In genomic region chr2:72148975-72149555, GRCh38 we compare ENCODE assay signal across 8 cellular contexts. TPM values are rescaled to one million over a fixed set of nuclear protein-coding genes. Genes with fewer than 3 reads are reported as not detected.
DNase-seq lines count a peak whose midpoint lies in the region; ATAC-seq and TF ChIP-seq lines count a peak whose summit lies in the region.

No MANE protein-coding gene starts in this region.

- 1% methylated on average over 58 of the region's 58 CpGs for WGBS in thymus

- H3K27ac ChIP-seq in SK-N-MC (no peak overlapping the region), dorsolateral prefrontal cortex (peak overlapping the region in 5 of 59 donors; percentile 29 to 55 (median 39)), thymus (ENCODE audit: low read depth) (no peak overlapping the region)

- H3K4me3 ChIP-seq in SK-N-MC, result peak overlapping the region; percentile 81
- H3K4me3 ChIP-seq in dorsolateral prefrontal cortex, result peak overlapping the region; percentile 11 to 73 (median 57)
- H3K4me3 ChIP-seq in thymus (ENCODE audit: low read length), result peak overlapping the region; percentile 21

- intact Hi-C loops in dorsolateral prefrontal cortex (cut with DNase I), result loop anchor here (5.0 to 10.0 kb wide), 7 partner anchors 347 to 736 kb away; partner anchors contain the start of gene SPR (in 1 of the 2)

- no peaks in the 10 kb centered on the region for H3K36me3 ChIP-seq in SK-N-MC (ENCODE audit: insufficient read depth, low read length)
- no peaks in the 10 kb centered on the region for H3K36me3 ChIP-seq in thymus (ENCODE audit: control insufficient read depth, insufficient read depth)

- peak in 4 of 56 donors; percentile 2 to 41 (median 6) for TF ChIP-seq CTCF in dorsolateral prefrontal cortex (IDR thresholded peaks at IDR 0.05 in 54 of 56, conservative IDR thresholded peaks at IDR 0.05 in 2 of 56; ENCODE audit: low read depth in 1 of 56, partially characterized antibody in 56 of 56)

- peaks cover 3% of the 10 kb centered on the region for H3K4me1 ChIP-seq in thymus (ENCODE audit: control insufficient read depth, insufficient read depth, low read length)

- H3K27me3 ChIP-seq in dorsolateral prefrontal cortex (peaks cover 0 to 55% (median 31%) of the 10 kb centered on the region in 45 donors), thymus (ENCODE audit: control insufficient read depth, insufficient read depth) (peaks cover 70% of the 10 kb centered on the region)

- DNase-seq in NCI-H345 (lab: John Stamatoyannopoulos, UW), result peak; percentile 55
- DNase-seq in NCI-H345 treated with DMSO at 0.1 percent for 48 hours (lab: John Stamatoyannopoulos, UW; ENCODE audit: unreplicated experiment), result no peak
- no peak for DNase-seq in SK-N-MC (ENCODE audit: low read depth, low spot score)
- peak in 9 of 10 donors; percentile 29 to 58 (median 46) for DNase-seq in dorsolateral prefrontal cortex
- DNase-seq in medulla oblongata (ENCODE audit: extremely low spot score), result peak; percentile 56

- no peak overlapping the region for H3K9ac ChIP-seq in SK-N-MC (ENCODE audit: insufficient read length)

- ATAC-seq in HG03469 (IDR thresholded peaks at IDR 0.05; ENCODE audit: unreplicated experiment) (no peak), GM21515 (IDR thresholded peaks at IDR 0.05; ENCODE audit: unreplicated experiment) (no peak)

- no peaks in the 10 kb centered on the region for H3K9me3 ChIP-seq in SK-N-MC (ENCODE audit: low read depth, low read length)
- H3K9me3 ChIP-seq in thymus (ENCODE audit: control insufficient read depth), result peaks cover 9% of the 10 kb centered on the region

RNA-seq across cellular contexts. Expression of gene CYP26B1, which starts 1.4 kb away (rescaled TPM):
- 10 to 100 TPM in 113 of 120 experiments, 1 to 10 TPM in 7; 5.5 to 55.3 (median 18.2) TPM for total RNA-seq in dorsolateral prefrontal cortex
- polyA plus RNA-seq in thymus, result 5.6 TPM

Comparison
In these comparisons a context has a peak if more than half of its experiments do, and no peak if none do; other contexts are left out.
1. DNase-seq: peak in NCI-H345 (single experiment), dorsolateral prefrontal cortex (9 of 10) and medulla oblongata (single experiment); none in NCI-H345 treated with DMSO at 0.1 percent for 48 hours (single experiment) and SK-N-MC (single experiment).
2. H3K4me3 ChIP-seq: peak in every context shown above with its lines; median percentile 81 in SK-N-MC; 57 in dorsolateral prefrontal cortex; 21 in thymus.